Comparison of ENCODE assay signal across 19 cellular contexts in the genomic region with DNA sequence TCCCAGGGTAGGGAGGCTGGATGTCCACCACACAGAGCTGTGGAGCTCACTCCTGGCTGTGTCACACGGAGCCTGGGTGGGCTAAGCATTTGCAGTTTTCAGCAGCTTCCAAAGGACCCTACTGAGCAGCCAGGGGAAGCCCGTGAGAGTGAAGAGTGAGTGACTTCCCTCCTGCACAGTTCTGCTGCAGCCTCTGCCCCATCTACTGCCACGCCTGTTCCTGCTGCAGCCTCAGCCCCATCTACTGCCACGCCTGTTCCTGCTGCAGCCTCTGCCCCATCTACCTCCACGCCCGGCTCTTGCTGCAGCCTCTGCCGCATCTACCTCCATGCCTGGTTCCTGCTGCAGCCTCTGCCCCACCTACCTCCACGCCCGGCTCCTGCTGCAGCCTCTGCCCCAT. TPM values are rescaled to one million over a fixed set of nuclear protein-coding genes. Genes with fewer than 3 reads are reported as not detected.
DNase-seq lines count a peak whose midpoint lies in the region; ATAC-seq, FAIRE-seq and TF ChIP-seq lines count a peak whose summit lies in the region.
"Had no signal": no experiment of that assay in that cellular context is flagged by ENCODE, and none has a peak within 500 bp of the region (broad histone marks: within the 10 kb centered on the region; RNA-seq: fewer than 3 reads in every experiment).

No MANE protein-coding gene starts in this region.

- no peak for TF ChIP-seq POLR2A in Peyer's patch (IDR thresholded peaks at IDR 0.05)

- H3K9me3 ChIP-seq in Peyer's patch = no peaks in the 10 kb centered on the region
- H3K9me3 ChIP-seq: body of pancreas, gastrocnemius medialis had no signal

- H3K9me3 Mint-ChIP-seq in activated naive CD4-positive, alpha-beta T cell treated with anti-CD3 and anti-CD28 coated beads for 36 hours = no peaks in the 10 kb centered on the region
- H3K9me3 Mint-ChIP-seq in activated naive CD4-positive, alpha-beta T cell treated with anti-CD3 and anti-CD28 coated beads, Interleukin-2, amount 50 U/mL, for 72 hours = no peaks in the 10 kb centered on the region

- CTCF ChIA-PET in activated naive CD4-positive, alpha-beta T cell treated with anti-CD3 and anti-CD28 coated beads for 36 hours (lab: Charles Lee) = interaction anchor here (0.6 to 1.7 kb wide), 5 partner anchors 11 to 65 kb away, joined by 3 to 6 read pairs (median 4); a partner anchor contains a TSS

- H3K36me3 Mint-ChIP-seq in activated naive CD4-positive, alpha-beta T cell treated with anti-CD3 and anti-CD28 coated beads for 36 hours (ENCODE audit: low read depth) = peaks cover 3% of the 10 kb centered on the region
- no peaks in the 10 kb centered on the region for H3K36me3 Mint-ChIP-seq in activated naive CD4-positive, alpha-beta T cell treated with anti-CD3 and anti-CD28 coated beads, Interleukin-2, amount 50 U/mL, for 72 hours

- in situ Hi-C loops in ACHN (cut with HindIII; ENCODE audit: low pct_ligation_motif_present, low pct_unique_long_range_greater_than_20kb, low sequenced_read_pairs) = no loop called here

- H3K27me3 ChIP-seq in Peyer's patch (no peaks in the 10 kb centered on the region), bronchial epithelial cell (ENCODE audit: control insufficient read depth, insufficient read depth, low read length) (no peaks in the 10 kb centered on the region)
- H3K27me3 ChIP-seq: body of pancreas, gastrocnemius medialis had no signal

- intact Hi-C loops in activated naive CD4-positive, alpha-beta T cell treated with anti-CD3 and anti-CD28 coated beads for 36 hours (cut with micrococcal nuclease) = no loop called here

- H3K4me1 Mint-ChIP-seq in activated naive CD4-positive, alpha-beta T cell treated with anti-CD3 and anti-CD28 coated beads for 36 hours (ENCODE audit: low read depth) = peaks cover 52% of the 10 kb centered on the region

- peak; percentile 49 for DNase-seq in activated naive CD4-positive, alpha-beta T cell treated with anti-CD3 and anti-CD28 coated beads for 36 hours
- DNase-seq in activated naive CD4-positive, alpha-beta T cell treated with anti-CD3 and anti-CD28 coated beads, Interleukin-2, amount 50 U/mL, for 72 hours (ENCODE audit: low spot score in 2 of 2) = no peak
- DNase-seq in Peyer's patch (peak in 2 of 3 donors; percentile 37 to 78), bronchial epithelial cell (ENCODE audit: low read depth) (no peak), ACHN (no peak), cerebellar cortex (ENCODE audit: low spot score) (no peak), GM19239 (ENCODE audit: insufficient read length, low spot score) (no peak)
- peak; percentile 14 for DNase-seq in stimulated activated naive CD4-positive, alpha-beta T cell treated with Interleukin-2 at 50 U/mL for 16 hours (lab: John Stamatoyannopoulos, UW)
- DNase-seq: body of pancreas; gastrocnemius medialis; HCEC 1CT; NCI-H1048; NCI-H2171 treated with DMSO at 0.1 percent for 48 hours; NK-92 treated with Interleukin-12 subunit alpha and Interleukin-12 subunit beta, amount 100 ng/mL, for 24 hours; stimulated activated CD4-positive, alpha-beta T cell treated with anti-CD3 and anti-CD28 coated beads, Interleukin-1b, Interleukin-23, amount 100 ng/mL, for 48 hours had no signal

- no peak overlapping the region for H3K27ac Mint-ChIP-seq in activated naive CD4-positive, alpha-beta T cell treated with anti-CD3 and anti-CD28 coated beads for 36 hours
- H3K27ac Mint-ChIP-seq in activated naive CD4-positive, alpha-beta T cell treated with anti-CD3 and anti-CD28 coated beads, Interleukin-2, amount 50 U/mL, for 72 hours = peak overlapping the region in 1 of 2 donors; percentile 18

- peaks cover 2 to 41% (median 8%) of the 10 kb centered on the region in 4 donors for H3K4me1 ChIP-seq in Peyer's patch

- FAIRE-seq in bronchial epithelial cell (lab: Jason Lieb, UNC) = peak; percentile 62
- no peak for FAIRE-seq in GM19239 (lab: Jason Lieb, UNC)

- H3K4me3 ChIP-seq in Peyer's patch (no peak overlapping the region), bronchial epithelial cell (ENCODE audit: low read depth, low read length) (no peak overlapping the region)
- H3K4me3 ChIP-seq: body of pancreas, gastrocnemius medialis had no signal

- no peak for ATAC-seq in activated naive CD4-positive, alpha-beta T cell treated with anti-CD3 and anti-CD28 coated beads, Interleukin-2, amount 50 U/mL, for 72 hours
- ATAC-seq: body of pancreas, gastrocnemius medialis, SK-N-SH treated with all-trans-retinoic acid at 6 μM for 48 hours had no signal

- H3K27ac ChIP-seq in Peyer's patch = peak overlapping the region in 2 of 4 donors; percentile 17 to 30
- H3K27ac ChIP-seq: body of pancreas, gastrocnemius medialis had no signal

- no peak overlapping the region for H3K4me3 Mint-ChIP-seq in activated naive CD4-positive, alpha-beta T cell treated with anti-CD3 and anti-CD28 coated beads for 36 hours

- H3K27me3 Mint-ChIP-seq in activated naive CD4-positive, alpha-beta T cell treated with anti-CD3 and anti-CD28 coated beads for 36 hours (ENCODE audit: low read depth) = no peaks in the 10 kb centered on the region

- H3K36me3 ChIP-seq in Peyer's patch = peaks cover 0 to under 1% (median 0%) of the 10 kb centered on the region in 3 donors
- H3K36me3 ChIP-seq in bronchial epithelial cell (ENCODE audit: control insufficient read depth, insufficient read depth, low read length) = peaks cover 13% of the 10 kb centered on the region
- H3K36me3 ChIP-seq: gastrocnemius medialis had no signal

- TF ChIP-seq CTCF in Peyer's patch (IDR thresholded peaks at IDR 0.05) = no peak
- no peak for TF ChIP-seq CTCF in bronchial epithelial cell (IDR thresholded peaks at IDR 0.05; ENCODE audit: insufficient read depth, low read length, severe bottlenecking)

RNA-seq across cellular contexts. Expression of a gene that starts 12.2 kb away (rescaled TPM):
- total RNA-seq in activated naive CD4-positive, alpha-beta T cell treated with anti-CD3 and anti-CD28 coated beads for 36 hours = 100 to 1,000 TPM; 112 to 120 TPM
- total RNA-seq in activated naive CD4-positive, alpha-beta T cell treated with anti-CD3 and anti-CD28 coated beads, Interleukin-2, amount 50 U/mL, for 72 hours = 100 to 1,000 TPM; 101 to 201 TPM
- total RNA-seq in Peyer's patch (10 to 100 TPM in 1 of 4 donors, 1 to 10 TPM in 3; 5.4 to 12.4 (median 6.4) TPM), bronchial epithelial cell (34.2 and 41.6 TPM in 2 replicates)

RNA-seq across cellular contexts. Expression of a gene that starts 26.8 kb away (rescaled TPM):
- not detected for total RNA-seq in activated naive CD4-positive, alpha-beta T cell treated with anti-CD3 and anti-CD28 coated beads for 36 hours
- not detected for total RNA-seq in activated naive CD4-positive, alpha-beta T cell treated with anti-CD3 and anti-CD28 coated beads, Interleukin-2, amount 50 U/mL, for 72 hours
- total RNA-seq in Peyer's patch = under 1 TPM in 1 of 4 donors, not detected in 3; 0.54 TPM
- total RNA-seq in bronchial epithelial cell = not detected in 2 replicates
- total RNA-seq: G401, HT-29 had no signal

RNA-seq across cellular contexts. Expression of a gene that starts 34.4 kb away (rescaled TPM):
- not detected for total RNA-seq in activated naive CD4-positive, alpha-beta T cell treated with anti-CD3 and anti-CD28 coated beads for 36 hours
- total RNA-seq in activated naive CD4-positive, alpha-beta T cell treated with anti-CD3 and anti-CD28 coated beads, Interleukin-2, amount 50 U/mL, for 72 hours = not detected
- not detected for total RNA-seq in Peyer's patch
- not detected in 2 replicates for total RNA-seq in bronchial epithelial cell
- total RNA-seq: body of pancreas, G401, gastrocnemius medialis, HT-29, mononuclear cell had no signal

RNA-seq across cellular contexts. Expression of a gene that starts 44.2 kb away (rescaled TPM):
- total RNA-seq in activated naive CD4-positive, alpha-beta T cell treated with anti-CD3 and anti-CD28 coated beads for 36 hours = 10 to 100 TPM; 47.9 to 56.1 TPM
- total RNA-seq in activated naive CD4-positive, alpha-beta T cell treated with anti-CD3 and anti-CD28 coated beads, Interleukin-2, amount 50 U/mL, for 72 hours = 10 to 100 TPM; 47.9 to 53.3 TPM
- total RNA-seq in Peyer's patch (10 to 100 TPM; 40.1 to 85.0 (median 67.8) TPM), bronchial epithelial cell (42.4 and 43.3 TPM in 2 replicates)

RNA-seq across cellular contexts. Expression of a gene that starts 44.3 kb away (rescaled TPM):
- total RNA-seq in activated naive CD4-positive, alpha-beta T cell treated with anti-CD3 and anti-CD28 coated beads for 36 hours = 10 to 100 TPM; 37.1 to 39.4 TPM
- total RNA-seq in activated naive CD4-positive, alpha-beta T cell treated with anti-CD3 and anti-CD28 coated beads, Interleukin-2, amount 50 U/mL, for 72 hours = 10 to 100 TPM; 43.4 to 55.6 TPM
- total RNA-seq in Peyer's patch (10 to 100 TPM; 25.7 to 42.9 (median 30.5) TPM), bronchial epithelial cell (16.4 and 23.2 TPM in 2 replicates)

Comparison
In these comparisons a context has a peak if more than half of its experiments do, and no peak if none do; other contexts are left out.
1. DNase-seq: peak in activated naive CD4-positive, alpha-beta T cell treated with anti-CD3 and anti-CD28 coated beads for 36 hours (single experiment), Peyer's patch (2 of 3) and stimulated activated naive CD4-positive, alpha-beta T cell treated with Interleukin-2 at 50 U/mL for 16 hours (single experiment); none in activated naive CD4-positive, alpha-beta T cell treated with anti-CD3 and anti-CD28 coated beads, Interleukin-2, amount 50 U/mL, for 72 hours (0 of 2), bronchial epithelial cell (single experiment), ACHN (single experiment), cerebellar cortex (single experiment) and GM19239 (single experiment).